In genomic region chr7:102227371-102227770, GRCh38 we compare ENCODE assay signal across 28 cellular contexts.
"Had no signal": no experiment of that assay in that cellular context is flagged by ENCODE, and none has a peak within 500 bp of the region (broad histone marks: within the 10 kb centered on the region; RNA-seq: fewer than 3 reads in every experiment).

No MANE protein-coding gene starts in this region.

- DNase-seq: activated CD4-positive, alpha-beta memory T cell treated with anti-CD3 and anti-CD28 coated beads for 36 hours; activated CD4-positive, alpha-beta T cell treated with anti-CD3 and anti-CD28 coated beads for 36 hours; activated CD4-positive, alpha-beta T cell treated with anti-CD3 and anti-CD28 coated beads, Interleukin-2, amount 10 ng/mL, durations not matched to agents 24 days and 14 days; activated CD4-positive, CD25-positive, alpha-beta regulatory T cell; activated CD4-positive, CD25-positive, alpha-beta regulatory T cell treated with anti-CD3 and anti-CD28 coated beads, Interleukin-2, amount 50 U/mL, for 72 hours; activated CD8-positive, alpha-beta memory T cell treated with anti-CD3 and anti-CD28 coated beads, Interleukin-2, amount 10 ng/mL, durations not matched to agents 7 days and 5 days; activated CD8-positive, alpha-beta memory T cell treated with anti-CD3 and anti-CD28 coated beads, Interleukin-2, amount 50 U/mL, for 4 hours; activated CD8-positive, alpha-beta T cell treated with anti-CD3 and anti-CD28 coated beads, Interleukin-2, amount 10 ng/mL, durations not matched to agents 7 days and 5 days; activated effector memory CD4-positive, alpha-beta T cell treated with anti-CD3 and anti-CD28 coated beads, Interleukin-2, amount 50 U/mL, for 16 hours; activated naive CD4-positive, alpha-beta T cell treated with anti-CD3 and anti-CD28 coated beads for 36 hours; activated naive CD8-positive, alpha-beta T cell treated with anti-CD3 and anti-CD28 coated beads for 36 hours; activated naive CD8-positive, alpha-beta T cell treated with anti-CD3 and anti-CD28 coated beads, Interleukin-2, amount 50 U/mL, for 24 hours; activated T-cell treated with anti-CD3 and anti-CD28 coated beads, Interleukin-2, amount 50 U/mL, for 1 hour; activated T-cell treated with anti-CD3 and anti-CD28 coated beads, Interleukin-2, amount 50 U/mL, for 48 hours; adrenal gland; amygdala; aorta; body of pancreas; central memory CD4-positive, alpha-beta T cell; cerebellar nuclear complex; effector CD4-positive, alpha-beta T cell; effector memory CD8-positive, alpha-beta T cell; erythroblast; foreskin keratinocyte; gastrocnemius medialis; T-helper 2 cell had no signal

- ATAC-seq: activated CD4-positive, alpha-beta T cell treated with anti-CD3 and anti-CD28 coated beads for 36 hours; activated CD8-positive, alpha-beta memory T cell treated with anti-CD3 and anti-CD28 coated beads, Interleukin-2, amount 10 ng/mL, durations not matched to agents 7 days and 5 days; activated CD8-positive, alpha-beta T cell treated with anti-CD3 and anti-CD28 coated beads, Interleukin-2, amount 10 ng/mL, durations not matched to agents 7 days and 5 days; activated naive CD8-positive, alpha-beta T cell treated with anti-CD3 and anti-CD28 coated beads, Interleukin-2, amount 50 U/mL, for 24 hours; body of pancreas; effector memory CD8-positive, alpha-beta T cell; foreskin keratinocyte; gastrocnemius medialis had no signal

- H3K4me1 ChIP-seq: esophagus muscularis mucosa, foreskin keratinocyte, gastrocnemius medialis had no signal

- H3K4me3 ChIP-seq: adrenal gland, body of pancreas, coronary artery, esophagus muscularis mucosa, gastrocnemius medialis had no signal

- H3K27ac ChIP-seq: adrenal gland, body of pancreas, coronary artery, esophagus muscularis mucosa, foreskin keratinocyte, gastrocnemius medialis had no signal

- H3K9me3 ChIP-seq: adrenal gland, body of pancreas, esophagus muscularis mucosa, gastrocnemius medialis had no signal

- H3K27me3 ChIP-seq: adrenal gland, body of pancreas, esophagus muscularis mucosa, foreskin keratinocyte, gastrocnemius medialis had no signal
